22 cellular contexts compared by ENCODE assay signal in genomic region chr1:155068599-155068998, GRCh38. TPM values are rescaled to one million over a fixed set of nuclear protein-coding genes. Genes with fewer than 3 reads are reported as not detected.
DNase-seq lines count a peak whose midpoint lies in the region; ATAC-seq and TF ChIP-seq lines count a peak whose summit lies in the region.
"Had no signal": no experiment of that assay in that cellular context is flagged by ENCODE, and none has a peak within 500 bp of the region (broad histone marks: within the 10 kb centered on the region; RNA-seq: fewer than 3 reads in every experiment).

No MANE protein-coding gene starts in this region.

- no peak overlapping the region for H3K23ac ChIP-seq in neuronal stem cell (ENCODE audit: low read depth, low read length, poor library complexity)

- H3K4me3 ChIP-seq in left ventricle myocardium inferior (no peak overlapping the region), neuronal stem cell (ENCODE audit: low read length in 2 of 2) (no peak overlapping the region)
- H3K4me3 ChIP-seq in CD4-positive, alpha-beta memory T cell (ENCODE audit: low read length in 2 of 2), result no peak overlapping the region
- H3K4me3 ChIP-seq: A549, HAP-1, Peyer's patch had no signal

- H3K4me3 Mint-ChIP-seq in IgD-negative memory B cell, result peak overlapping the region in 1 of 4 donors; percentile 81
- peak overlapping the region; percentile 59 for H3K4me3 Mint-ChIP-seq in endothelial cell (ENCODE audit: unreplicated experiment)
- peak overlapping the region in 1 of 8 donors; percentile 42 for H3K4me3 Mint-ChIP-seq in CD4-positive, alpha-beta memory T cell

- H4K8ac ChIP-seq in neuronal stem cell (ENCODE audit: low read depth, low read length), result no peak overlapping the region

- peak overlapping the region; percentile 18 for H2BK5ac ChIP-seq in neuronal stem cell (ENCODE audit: low read length)

- H2AFZ ChIP-seq in neuronal stem cell (ENCODE audit: low read length), result no peak overlapping the region

- no peak overlapping the region for H2BK15ac ChIP-seq in neuronal stem cell (ENCODE audit: low read length)

- peaks cover 25 to 32% (median 29%) of the 10 kb centered on the region in 3 donors for H3K4me1 Mint-ChIP-seq in IgD-negative memory B cell
- peaks cover 26% of the 10 kb centered on the region for H3K4me1 Mint-ChIP-seq in endothelial cell (ENCODE audit: unreplicated experiment)
- H3K4me1 Mint-ChIP-seq in CD4-positive, alpha-beta memory T cell, result peaks cover 19 to 60% (median 33%) of the 10 kb centered on the region in 4 donors

- no peak overlapping the region for H2BK12ac ChIP-seq in neuronal stem cell (ENCODE audit: low read length)

- H3K79me1 ChIP-seq in neuronal stem cell (ENCODE audit: low read depth, low read length), result peaks cover 3% of the 10 kb centered on the region

- no peak overlapping the region for H2AK5ac ChIP-seq in neuronal stem cell (ENCODE audit: low read depth, low read length)

- no peaks in the 10 kb centered on the region for H3K9me3 Mint-ChIP-seq in IgD-negative memory B cell
- no peaks in the 10 kb centered on the region for H3K9me3 Mint-ChIP-seq in endothelial cell (ENCODE audit: unreplicated experiment)
- H3K9me3 Mint-ChIP-seq in CD4-positive, alpha-beta memory T cell, result no peaks in the 10 kb centered on the region

- no peak overlapping the region for H3K4ac ChIP-seq in neuronal stem cell (ENCODE audit: low read length)

- no peaks in the 10 kb centered on the region for H3K27me3 Mint-ChIP-seq in IgD-negative memory B cell
- peaks cover 15% of the 10 kb centered on the region for H3K27me3 Mint-ChIP-seq in endothelial cell (ENCODE audit: unreplicated experiment)
- H3K27me3 Mint-ChIP-seq in CD4-positive, alpha-beta memory T cell, result no peaks in the 10 kb centered on the region

- no peak overlapping the region for H3K9ac ChIP-seq in neuronal stem cell (ENCODE audit: low read depth, low read length, poor library complexity)
- H3K9ac ChIP-seq: SK-N-SH had no signal

- no peak overlapping the region for H3K14ac ChIP-seq in neuronal stem cell (ENCODE audit: low read length)

- POLR2A ChIA-PET in CD4-positive, alpha-beta memory T cell (lab: Charles Lee; ENCODE audit: partially characterized antibody), result interaction anchor here (0.5 kb wide), 1 partner anchor 601 kb away, joined by 3 read pairs; no protein-coding TSS in a partner anchor

- no peak overlapping the region for H3K18ac ChIP-seq in neuronal stem cell (ENCODE audit: low read length)

- ATAC-seq in Right ventricle myocardium inferior (no peak), HG03135 (IDR thresholded peaks at IDR 0.05; ENCODE audit: unreplicated experiment) (no peak)
- ATAC-seq: A549 had no signal

- H3K27me3 ChIP-seq in left ventricle myocardium inferior (ENCODE audit: low read depth), result no peaks in the 10 kb centered on the region
- peaks cover 0 to 2% (median 0%) of the 10 kb centered on the region in 3 experiments for H3K27me3 ChIP-seq in neuronal stem cell (ENCODE audit: control insufficient read depth in 3 of 3, insufficient read depth in 3 of 3, low read depth in 1 of 3, low read length in 3 of 3)
- H3K27me3 ChIP-seq in CD4-positive, alpha-beta memory T cell (ENCODE audit: insufficient read depth, low read length), result no peaks in the 10 kb centered on the region
- H3K27me3 ChIP-seq: Peyer's patch had no signal

- H3K4me2 ChIP-seq in neuronal stem cell (ENCODE audit: insufficient read depth, low read length, poor library complexity, severe bottlenecking), result no peak overlapping the region
- H3K4me2 ChIP-seq: A549, SK-N-SH had no signal

- intact Hi-C loops in Right ventricle myocardium inferior (cut with DNase I) (no loop called here), left ventricle myocardium inferior (cut with micrococcal nuclease) (no loop called here)
- intact Hi-C loops in CD4-positive, alpha-beta memory T cell (cut with micrococcal nuclease), result loop anchor here (10.0 kb wide), 1 partner anchor 304 kb away; no protein-coding TSS in a partner anchor

- no peaks in the 10 kb centered on the region for H3K36me3 ChIP-seq in left ventricle myocardium inferior
- peaks cover 17 to 41% of the 10 kb centered on the region in 2 donors for H3K36me3 ChIP-seq in neuronal stem cell (replicated peaks in 1 of 2; ENCODE audit: control insufficient read depth in 2 of 2, insufficient read depth in 2 of 2, low read length in 2 of 2)
- H3K36me3 ChIP-seq in CD4-positive, alpha-beta memory T cell (ENCODE audit: insufficient read depth, low read length), result no peaks in the 10 kb centered on the region
- H3K36me3 ChIP-seq: HAP-1 had no signal

- H3K27ac ChIP-seq in left ventricle myocardium inferior (replicated peaks) (no peak overlapping the region), neuronal stem cell (replicated peaks; ENCODE audit: low read length) (no peak overlapping the region)
- no peak overlapping the region for H3K27ac ChIP-seq in CD4-positive, alpha-beta memory T cell (ENCODE audit: low read depth, low read length)
- H3K27ac ChIP-seq: A549, C4-2B, Peyer's patch had no signal

- H3K4me1 ChIP-seq in left ventricle myocardium inferior (peaks cover 27% of the 10 kb centered on the region), neuronal stem cell (ENCODE audit: control insufficient read depth in 2 of 2, insufficient read depth in 1 of 2, low read depth in 1 of 2, low read length in 2 of 2) (peaks cover 21 to 28% of the 10 kb centered on the region in 2 donors)
- H3K4me1 ChIP-seq in CD4-positive, alpha-beta memory T cell (ENCODE audit: insufficient read depth, low read length), result peaks cover 38% of the 10 kb centered on the region

- CTCF ChIA-PET in CD4-positive, alpha-beta memory T cell (lab: Charles Lee; ENCODE audit: partially characterized antibody), result interaction anchor here (6.7 kb wide), 1 partner anchor 16 kb away, joined by 74 read pairs; no protein-coding TSS in a partner anchor

- peak; percentile 18 for DNase-seq in Right ventricle myocardium inferior (ENCODE audit: missing footprints)
- no peak for DNase-seq in left ventricle myocardium inferior
- DNase-seq in endothelial cell (ENCODE audit: low spot score), result no peak
- no peak for DNase-seq in neuronal stem cell (ENCODE audit: low spot score)
- DNase-seq in foreskin melanocyte, result no peak
- DNase-seq in CD4-positive, alpha-beta memory T cell, result no peak
- DNase-seq: COR-L47; DMS 273 treated with DMSO at 0.1 percent for 48 hours; KBM-7; NCI-H1105 treated with DMSO at 0.1 percent for 48 hours; NCI-H1694; NCI-H748 treated with DMSO at 0.1 percent for 48 hours; NK-92 treated with Interleukin-12 subunit alpha and Interleukin-12 subunit beta, amount 100 ng/mL, for 24 hours; Peyer's patch; SHP77 treated with DMSO at 0.1 percent for 48 hours; SK-N-SH had no signal

- H2BK120ac ChIP-seq in neuronal stem cell (ENCODE audit: low read depth, low read length), result no peak overlapping the region

- peak overlapping the region in 2 of 3 donors; percentile 58 to 67 for H3K27ac Mint-ChIP-seq in IgD-negative memory B cell
- H3K27ac Mint-ChIP-seq in endothelial cell (ENCODE audit: unreplicated experiment), result peak overlapping the region; percentile 61
- H3K27ac Mint-ChIP-seq in CD4-positive, alpha-beta memory T cell, result peak overlapping the region in 1 of 7 donors; percentile 80

- no CpG with 5 or more reads among the region's 3 CpGs for WGBS in neuronal stem cell (ENCODE audit: extremely low coverage in 2 of 2, insufficient read length in 2 of 2, insufficient replicate concordance in 1 of 2), 2 donors

- H3K36me3 Mint-ChIP-seq in IgD-negative memory B cell, result peaks cover 3% of the 10 kb centered on the region
- H3K36me3 Mint-ChIP-seq in endothelial cell (ENCODE audit: low read depth, unreplicated experiment), result peaks cover 26% of the 10 kb centered on the region
- peaks cover 11 to 17% of the 10 kb centered on the region in 2 donors for H3K36me3 Mint-ChIP-seq in CD4-positive, alpha-beta memory T cell

- H4K91ac ChIP-seq in neuronal stem cell (ENCODE audit: low read depth, low read length, poor library complexity), result no peak overlapping the region

- H3K9me3 ChIP-seq in left ventricle myocardium inferior (replicated peaks) (no peaks in the 10 kb centered on the region), neuronal stem cell (replicated peaks in 1 of 2; ENCODE audit: control insufficient read depth in 2 of 2, insufficient read depth in 1 of 2, low read depth in 1 of 2, low read length in 2 of 2) (no peaks in the 10 kb centered on the region)
- H3K9me3 ChIP-seq in CD4-positive, alpha-beta memory T cell (ENCODE audit: control insufficient read depth in 1 of 2, low read length in 2 of 2), result no peaks in the 10 kb centered on the region
- H3K9me3 ChIP-seq: A549, HAP-1, Peyer's patch, SK-N-SH had no signal

- no peak for TF ChIP-seq CTCF in left ventricle myocardium inferior (IDR thresholded peaks at IDR 0.05; ENCODE audit: borderline replicate concordance)
- no peak for TF ChIP-seq CTCF in endothelial cell (IDR thresholded peaks at IDR 0.05; ENCODE audit: unreplicated experiment)

RNA-seq across cellular contexts. Expression of gene EFNA4, which starts 5.1 kb away (rescaled TPM):
- total RNA-seq in Right ventricle myocardium inferior (2.1 TPM), left ventricle myocardium inferior (1.7 TPM), endothelial cell (ENCODE audit: unreplicated experiment) (25.2 TPM)
- 8.5 TPM for polyA plus RNA-seq in IgD-negative memory B cell
- polyA plus RNA-seq in neuronal stem cell (2013, experiment 1 of 2), result 24.6 TPM
- 24.2 TPM for polyA plus RNA-seq in neuronal stem cell (2013, experiment 2 of 2)
- 1 to 10 TPM; 6.0 to 8.5 TPM for total RNA-seq in CD4-positive, alpha-beta memory T cell
- polyA plus RNA-seq in CD4-positive, alpha-beta memory T cell, result 1 to 10 TPM; 2.5 to 3.5 TPM

RNA-seq across cellular contexts. Expression of gene EFNA3, which starts 10.0 kb away (rescaled TPM):
- total RNA-seq in Right ventricle myocardium inferior (1.1 TPM), left ventricle myocardium inferior (0.71 TPM), endothelial cell (ENCODE audit: unreplicated experiment) (9.6 TPM)
- polyA plus RNA-seq in IgD-negative memory B cell, result 1.3 TPM
- polyA plus RNA-seq in neuronal stem cell (2013, experiment 1 of 2), result 15.2 TPM
- polyA plus RNA-seq in neuronal stem cell (2013, experiment 2 of 2), result 14.6 TPM
- total RNA-seq in CD4-positive, alpha-beta memory T cell, result 1 to 10 TPM; 2.0 to 4.3 TPM
- polyA plus RNA-seq in CD4-positive, alpha-beta memory T cell, result 1 to 10 TPM in 1 of 2 donors, under 1 TPM in 1; 0.34 to 1.5 TPM

RNA-seq across cellular contexts. Expression of gene ADAM15, which starts 17.5 kb away (rescaled TPM):
- total RNA-seq in Right ventricle myocardium inferior (101 TPM), left ventricle myocardium inferior (82.1 TPM), endothelial cell (ENCODE audit: unreplicated experiment) (382 TPM)
- polyA plus RNA-seq in IgD-negative memory B cell, result 8.0 TPM
- 32.1 TPM for polyA plus RNA-seq in neuronal stem cell (2013, experiment 1 of 2)
- 31.7 TPM for polyA plus RNA-seq in neuronal stem cell (2013, experiment 2 of 2)
- 10 to 100 TPM; 33.6 to 39.8 TPM for total RNA-seq in CD4-positive, alpha-beta memory T cell
- polyA plus RNA-seq in CD4-positive, alpha-beta memory T cell, result 10 to 100 TPM; 14.8 to 18.2 TPM

RNA-seq across cellular contexts. Expression of gene DCST1, which starts 35.0 kb away (rescaled TPM):
- not detected for total RNA-seq in Right ventricle myocardium inferior
- total RNA-seq in left ventricle myocardium inferior, result not detected
- not detected for polyA plus RNA-seq in IgD-negative memory B cell
- not detected for total RNA-seq in endothelial cell (ENCODE audit: unreplicated experiment)
- polyA plus RNA-seq in neuronal stem cell (2013, experiment 1 of 2), result 0.03 TPM
- polyA plus RNA-seq in neuronal stem cell (2013, experiment 2 of 2), result 0.06 TPM
- under 1 TPM in 1 of 2 experiments, not detected in 1; 0.14 TPM for total RNA-seq in CD4-positive, alpha-beta memory T cell
- not detected for polyA plus RNA-seq in CD4-positive, alpha-beta memory T cell
- total RNA-seq: NCI-H460 had no signal
- polyA plus RNA-seq: SK-N-SH had no signal

RNA-seq across cellular contexts. Expression of gene DCST2, which starts 35.0 kb away (rescaled TPM):
- total RNA-seq in Right ventricle myocardium inferior (0.35 TPM), left ventricle myocardium inferior (not detected), endothelial cell (ENCODE audit: unreplicated experiment) (2.8 TPM)
- not detected for polyA plus RNA-seq in IgD-negative memory B cell
- polyA plus RNA-seq in neuronal stem cell (2013, experiment 1 of 2), result 2.7 TPM
- 2.2 TPM for polyA plus RNA-seq in neuronal stem cell (2013, experiment 2 of 2)
- total RNA-seq in CD4-positive, alpha-beta memory T cell, result 1 to 10 TPM; 4.0 to 4.1 TPM
- not detected for polyA plus RNA-seq in CD4-positive, alpha-beta memory T cell
